23 cellular contexts compared by ENCODE assay signal in the genomic region with DNA sequence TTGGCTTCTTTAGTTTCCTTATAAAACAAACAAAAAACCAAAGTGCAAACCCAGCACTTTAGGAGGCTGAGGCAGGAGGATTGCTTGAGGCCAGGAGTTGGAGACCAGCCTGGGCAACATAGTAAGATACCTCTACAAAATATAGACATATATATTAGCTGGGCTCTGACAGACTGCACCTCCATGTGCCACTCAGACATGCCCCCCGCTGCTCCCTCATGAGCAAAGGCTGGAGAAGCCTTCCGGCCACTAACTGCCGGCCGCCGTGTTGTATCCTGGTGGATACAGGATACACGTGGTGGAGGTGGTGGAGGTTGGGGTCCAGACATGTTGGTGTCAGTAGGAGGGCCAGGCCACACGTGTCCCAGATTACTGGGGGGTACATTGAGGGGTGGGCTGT. TPM values are rescaled to one million over a fixed set of nuclear protein-coding genes. Genes with fewer than 3 reads are reported as not detected.
DNase-seq lines count a peak whose midpoint lies in the region; ATAC-seq, FAIRE-seq and TF ChIP-seq lines count a peak whose summit lies in the region.
"Had no signal": no experiment of that assay in that cellular context is flagged by ENCODE, and none has a peak within 500 bp of the region (broad histone marks: within the 10 kb centered on the region; RNA-seq: fewer than 3 reads in every experiment).

No MANE protein-coding gene starts in this region.

- TF ChIP-seq RAD21 in A549 (conservative IDR thresholded peaks at IDR 0.05 in 1 of 2, IDR thresholded peaks at IDR 0.05 in 1 of 2): no peak

- no peak for FAIRE-seq in A549 (lab: Jason Lieb, UNC)
- peak; percentile 79 for FAIRE-seq in urothelium cell line (lab: Jason Lieb, UNC)
- FAIRE-seq: A204.1, D721Med, G401.6, GM12892, GM18507, K562 had no signal

- H3K4me3 ChIP-seq in A549 (no peak overlapping the region), GM06990 (replicated peaks; ENCODE audit: low read depth, low read length) (no peak overlapping the region), gastroesophageal sphincter (no peak overlapping the region)
- H3K4me3 ChIP-seq: GM23248, K562 had no signal

- no peak for ATAC-seq in A549
- peak; percentile 36 for ATAC-seq in gastroesophageal sphincter
- no peak for ATAC-seq in GM18868 (IDR thresholded peaks at IDR 0.05; ENCODE audit: unreplicated experiment)
- ATAC-seq in GM19328 (IDR thresholded peaks at IDR 0.05; ENCODE audit: unreplicated experiment): no peak
- ATAC-seq: K562 had no signal

- TF ChIP-seq CTCF in A549 (IDR thresholded peaks at IDR 0.05) (no peak), GM06990 (IDR thresholded peaks at IDR 0.05; ENCODE audit: insufficient read depth, low read length, poor library complexity, severe bottlenecking) (no peak), gastroesophageal sphincter (IDR thresholded peaks at IDR 0.05) (no peak)

- H3K27ac ChIP-seq in A549: no peak overlapping the region
- H3K27ac ChIP-seq in gastroesophageal sphincter: no peak overlapping the region
- H3K27ac ChIP-seq: C4-2B, GM23248, HL-60 had no signal

- DNase-seq in A549 (ENCODE audit: low read depth in 1 of 2, low spot score in 1 of 2) (no peak), GM06990 (ENCODE audit: extremely low read depth, insufficient read length) (peak; percentile 53), urothelium cell line (ENCODE audit: low spot score) (no peak)
- DNase-seq: AML-193; Caco-2; CD4-positive, alpha-beta T cell; GM23248; HCEC 1CT; IMR-90 had no signal

- no peak for TF ChIP-seq EP300 in A549 (IDR thresholded peaks at IDR 0.05)
- no peak for TF ChIP-seq EP300 in gastroesophageal sphincter (IDR thresholded peaks at IDR 0.05)

- no peaks in the 10 kb centered on the region for H3K36me3 ChIP-seq in GM06990 (ENCODE audit: control insufficient read depth, insufficient read depth, low read length)
- H3K36me3 ChIP-seq in gastroesophageal sphincter: no peaks in the 10 kb centered on the region

- 61% methylated on average over 7 of the region's 7 CpGs for WGBS in A549 (ENCODE audit: missing lambda C conversion rate)
- 87% methylated on average over 6 of the region's 7 CpGs; no CpG with 5 or more reads in 1 of the 2 donors for WGBS in gastroesophageal sphincter (ENCODE audit: low coverage in 1 of 2), 2 donors

- POLR2A ChIA-PET in A549 (lab: Yijun Ruan, JAX): no interaction called here

- H3K4me2 ChIP-seq in A549: no peak overlapping the region

- H3K27me3 ChIP-seq in GM06990 (replicated peaks; ENCODE audit: control insufficient read depth, insufficient read depth, low read length) (no peaks in the 10 kb centered on the region), gastroesophageal sphincter (no peaks in the 10 kb centered on the region)

- H3K4me1 ChIP-seq in A549 (no peaks in the 10 kb centered on the region), gastroesophageal sphincter (no peaks in the 10 kb centered on the region)
- H3K4me1 ChIP-seq: Caco-2 had no signal

- H3K9me3 ChIP-seq in A549 (no peaks in the 10 kb centered on the region), gastroesophageal sphincter (no peaks in the 10 kb centered on the region)

- TF ChIP-seq POLR2A in A549 (IDR thresholded peaks at IDR 0.05; ENCODE audit: low read length) (no peak), gastroesophageal sphincter (IDR thresholded peaks at IDR 0.05) (no peak)

- CTCF ChIA-PET in A549 (lab: Yijun Ruan, JAX): interaction anchor here (1.3 kb wide), 1 partner anchor 13 kb away, joined by 4 read pairs; no protein-coding TSS in a partner anchor

TF ChIP-seq in A549, 52 proteins besides CTCF, POLR2A, EP300 and RAD21:
- TF ChIP-seq NFE2L2 (conservative IDR thresholded peaks at IDR 0.05; ENCODE audit: low read length): no peak
- peak; percentile 3 for TF ChIP-seq MAFK (IDR thresholded peaks at IDR 0.05; ENCODE audit: partially characterized antibody)

RNA-seq across cellular contexts. Expression of a gene that starts 29.4 kb away (rescaled TPM):
- polyA plus RNA-seq in A549 (2011; rRNA removed) (0.03 TPM in 1 of 2 replicates, not detected in the other), A549 (2017; fragmentation: RNase III; extraction: RNeasy Plus Mini Kit Qiagen cat#74134 plus additional on column Dnase treatment) (not detected in 3 replicates)
- polyA plus RNA-seq in A549 (2012; cell fraction: cytosol; rRNA removed): not detected in 2 replicates
- polyA plus RNA-seq in A549 (2012; cell fraction: nucleus; rRNA removed): 0.01 and 0.02 TPM in 2 replicates
- polyA minus RNA-seq in A549 (2011; rRNA and poly(A)+ RNA removed): 0.15 TPM in 1 of 2 replicates, not detected in the other
- not detected for total RNA-seq in gastroesophageal sphincter
- total RNA-seq: Caco-2, GM23248, H4, HT1080, IMR-90 had no signal
- polyA plus RNA-seq: BJ, GM23248, IMR-90 had no signal
